Comparison of ENCODE assay signal across 7 cellular contexts in the genomic region with DNA sequence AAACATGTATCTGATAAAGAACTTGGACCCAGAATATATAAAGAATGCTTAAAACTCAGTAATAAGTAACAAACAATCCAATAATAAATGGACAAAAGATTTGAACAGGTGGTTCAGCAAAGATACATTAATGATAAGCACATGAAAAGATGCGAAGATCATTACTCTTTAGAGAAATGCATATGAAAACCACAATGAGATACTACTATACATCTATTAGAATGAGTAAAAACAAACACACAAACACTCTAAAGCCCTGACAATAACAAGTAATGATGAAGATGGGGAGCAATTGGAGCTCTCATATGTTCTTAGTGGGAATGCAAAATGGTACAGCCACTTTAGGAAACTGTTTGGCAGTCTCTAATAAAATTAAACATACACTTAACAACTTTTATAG.
"Had no signal": no experiment of that assay in that cellular context is flagged by ENCODE, and none has a peak within 500 bp of the region (broad histone marks: within the 10 kb centered on the region; RNA-seq: fewer than 3 reads in every experiment).

No MANE protein-coding gene starts in this region.

- H3K4me3 ChIP-seq: GM12878 had no signal

- DNase-seq: GDM1, GF-D8 had no signal

- ATAC-seq: GM12878 had no signal

- FAIRE-seq: GM12878, GM12891, GM12892, GM18507, GM19239 had no signal
